17 cellular contexts compared by ENCODE assay signal in the genomic region with DNA sequence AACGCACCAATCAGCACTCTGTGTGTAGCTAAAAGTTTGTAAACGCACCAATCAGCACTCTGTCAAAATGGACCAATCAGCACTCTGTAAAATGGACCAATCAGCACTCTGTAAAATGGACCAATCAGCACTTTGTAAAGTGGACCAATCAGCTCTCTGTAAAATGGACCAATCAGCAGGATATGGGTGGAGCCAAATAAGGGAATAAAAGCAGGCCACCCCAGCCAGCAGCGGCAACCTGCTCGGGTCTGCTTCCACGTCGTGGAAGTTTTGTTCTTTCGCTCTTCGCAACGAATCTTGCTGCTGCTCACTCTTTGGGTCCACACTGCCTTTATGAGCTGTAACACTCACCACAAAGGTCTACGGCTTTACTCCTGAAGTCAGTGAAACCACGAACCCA. TPM values are rescaled to one million over a fixed set of nuclear protein-coding genes. Genes with fewer than 3 reads are reported as not detected.
DNase-seq lines count a peak whose midpoint lies in the region; ATAC-seq and TF ChIP-seq lines count a peak whose summit lies in the region.
"Not testable (repeated sequence)": the region's sequence is repeated elsewhere in the genome, so short reads cannot be mapped to it uniquely, and the experiment has no call there.
"Had no signal": no experiment of that assay in that cellular context is flagged by ENCODE, and none has a peak within 500 bp of the region (broad histone marks: within the 10 kb centered on the region; RNA-seq: fewer than 3 reads in every experiment).

No MANE protein-coding gene starts in this region.

- CTCF ChIA-PET in WTC11 (lab: Charles Lee), result not testable (repeated sequence)
- CTCF ChIA-PET in activated CD4-positive, alpha-beta memory T cell treated with anti-CD3 and anti-CD28 coated beads, Interleukin-2, amount 10 ng/mL, durations not matched to agents 7 days and 5 days (lab: Charles Lee), result interaction anchor here (1.3 to 3.6 kb wide), 2 partner anchors 20 to 289 kb away, joined by 4 to 19 read pairs; a partner anchor contains a TSS

- H3K4me1 Mint-ChIP-seq in WTC11 (peaks cover 11% of the 10 kb centered on the region), brain (peaks cover 58% of the 10 kb centered on the region)
- H3K4me1 Mint-ChIP-seq in activated CD4-positive, alpha-beta memory T cell treated with anti-CD3 and anti-CD28 coated beads, Interleukin-2, amount 10 ng/mL, durations not matched to agents 7 days and 5 days, result peaks cover 50% of the 10 kb centered on the region
- peaks cover 22 to 58% (median 40%) of the 10 kb centered on the region in 4 donors for H3K4me1 Mint-ChIP-seq in naive thymus-derived CD8-positive, alpha-beta T cell

- H3K27me3 Mint-ChIP-seq in WTC11 (ENCODE audit: low read depth), result peaks cover 27% of the 10 kb centered on the region
- not testable (repeated sequence) for H3K27me3 Mint-ChIP-seq in activated CD4-positive, alpha-beta memory T cell treated with anti-CD3 and anti-CD28 coated beads, Interleukin-2, amount 10 ng/mL, durations not matched to agents 7 days and 5 days; brain; naive thymus-derived CD8-positive, alpha-beta T cell

- not testable (repeated sequence) for H3K27ac Mint-ChIP-seq in WTC11
- peak overlapping the region; percentile 55 for H3K27ac Mint-ChIP-seq in activated CD4-positive, alpha-beta memory T cell treated with anti-CD3 and anti-CD28 coated beads, Interleukin-2, amount 10 ng/mL, durations not matched to agents 7 days and 5 days
- peak overlapping the region in 1 of 5 experiments; percentile 40 for H3K27ac Mint-ChIP-seq in brain
- H3K27ac Mint-ChIP-seq in naive thymus-derived CD8-positive, alpha-beta T cell, result peak overlapping the region in 9 of 10 donors; percentile 31 to 100 (median 90)

- H3K36me3 Mint-ChIP-seq in WTC11 (peaks cover 15% of the 10 kb centered on the region), brain (peaks cover 46% of the 10 kb centered on the region)
- peaks cover 84% of the 10 kb centered on the region for H3K36me3 Mint-ChIP-seq in activated CD4-positive, alpha-beta memory T cell treated with anti-CD3 and anti-CD28 coated beads, Interleukin-2, amount 10 ng/mL, durations not matched to agents 7 days and 5 days (ENCODE audit: low read depth)
- not testable (repeated sequence) for H3K36me3 Mint-ChIP-seq in naive thymus-derived CD8-positive, alpha-beta T cell

- H3K4me3 Mint-ChIP-seq in WTC11, result not testable (repeated sequence)
- H3K4me3 Mint-ChIP-seq in activated CD4-positive, alpha-beta memory T cell treated with anti-CD3 and anti-CD28 coated beads, Interleukin-2, amount 10 ng/mL, durations not matched to agents 7 days and 5 days, result peak overlapping the region; percentile 31
- peak overlapping the region in 4 of 5 experiments; percentile 18 to 65 (median 51) for H3K4me3 Mint-ChIP-seq in brain
- H3K4me3 Mint-ChIP-seq in naive thymus-derived CD8-positive, alpha-beta T cell, result peak overlapping the region; percentile 52 to 99 (median 77)

- peak overlapping the region; percentile 2 for H3K27ac ChIP-seq in KOPT-K1 (ENCODE audit: low read depth, low read length, poor library complexity, severe bottlenecking)

- DNase-seq in CD1c-positive myeloid dendritic cell (ENCODE audit: extremely low spot score), result peak; percentile 17
- DNase-seq in WTC11 (ENCODE audit: low spot score), result not testable (repeated sequence)
- DNase-seq in activated CD4-positive, alpha-beta memory T cell treated with anti-CD3 and anti-CD28 coated beads, Interleukin-2, amount 10 ng/mL, durations not matched to agents 7 days and 5 days, result peak; percentile 33
- peak; percentile 14 for DNase-seq in activated naive CD4-positive, alpha-beta T cell treated with Interleukin-2 at 50 U/mL for 16 hours
- DNase-seq in naive thymus-derived CD8-positive, alpha-beta T cell, result peak; percentile 13 to 82 (median 48)
- peak; percentile 43 for DNase-seq in stimulated activated CD4-positive, alpha-beta T cell treated with anti-CD3 and anti-CD28 coated beads, Interleukin-4, amount 100 ng/mL, for 24 hours

- TF ChIP-seq CTCF in WTC11 (IDR thresholded peaks at IDR 0.05); brain (conservative IDR thresholded peaks at IDR 0.05): not testable (repeated sequence)

- H3K9me3 Mint-ChIP-seq in WTC11, result peaks cover 22% of the 10 kb centered on the region
- peaks cover 12% of the 10 kb centered on the region for H3K9me3 Mint-ChIP-seq in activated CD4-positive, alpha-beta memory T cell treated with anti-CD3 and anti-CD28 coated beads, Interleukin-2, amount 10 ng/mL, durations not matched to agents 7 days and 5 days
- not testable (repeated sequence) for H3K9me3 Mint-ChIP-seq in brain; naive thymus-derived CD8-positive, alpha-beta T cell

- not testable (repeated sequence) for H3K36me3 ChIP-seq in KOPT-K1 (ENCODE audit: insufficient read depth, low read length)

- ATAC-seq in WTC11; naive thymus-derived CD8-positive, alpha-beta T cell: not testable (repeated sequence)

- H3K9me3 ChIP-seq in KOPT-K1 (ENCODE audit: insufficient read depth, low read length, poor library complexity, severe bottlenecking), result not testable (repeated sequence)

- POLR2A ChIA-PET in WTC11 (lab: Charles Lee), result interaction anchor here (0.6 kb wide), 1 partner anchor 675 kb away, joined by 3 read pairs; no protein-coding TSS in a partner anchor
- POLR2A ChIA-PET in activated CD4-positive, alpha-beta memory T cell treated with anti-CD3 and anti-CD28 coated beads, Interleukin-2, amount 10 ng/mL, durations not matched to agents 7 days and 5 days (lab: Charles Lee), result interaction anchor here (1.7 to 3.1 kb wide), 2 partner anchors 20 to 289 kb away, joined by 11 to 18 read pairs; a partner anchor contains a TSS
- POLR2A ChIA-PET in naive thymus-derived CD8-positive, alpha-beta T cell (lab: Charles Lee), result interaction anchor here (2.0 to 4.7 kb wide), 3 partner anchors 9 to 161 kb away, joined by 8 to 70 read pairs (median 13); a partner anchor contains a TSS

TF ChIP-seq in WTC11, 78 proteins besides CTCF, POLR2A, EP300 and RAD21:
- peak; percentile 30; the same call in 1 of the 2 replicates for TF ChIP-seq NFYB (CRISPR knock-in tag; conservative IDR thresholded peaks at IDR 0.05; ENCODE audit: low read depth)

RNA-seq across cellular contexts. Expression of a gene that starts 2.1 kb away (rescaled TPM):
- 1.7 to 2.0 TPM (median 1.8 TPM) in 3 replicates for total RNA-seq in WTC11 (2021)
- 10 to 100 TPM; 44.0 to 45.1 TPM for total RNA-seq in activated CD4-positive, alpha-beta memory T cell treated with anti-CD3 and anti-CD28 coated beads, Interleukin-2, amount 10 ng/mL, durations not matched to agents 7 days and 5 days
- 4.1 TPM for polyA plus RNA-seq in brain (ENCODE audit: insufficient read depth, low read depth, low replicate concordance)
- 10 to 100 TPM; 22.0 to 23.4 TPM for total RNA-seq in naive thymus-derived CD8-positive, alpha-beta T cell
- 10 to 100 TPM in 2 of 3 donors, 1 to 10 TPM in 1; 9.0 to 10.6 (median 10.3) TPM for polyA plus RNA-seq in naive thymus-derived CD8-positive, alpha-beta T cell

RNA-seq across cellular contexts. Expression of a gene that starts 19.9 kb away (rescaled TPM):
- 1.5 to 2.0 TPM (median 1.5 TPM) in 3 replicates for total RNA-seq in WTC11 (2021)
- total RNA-seq in activated CD4-positive, alpha-beta memory T cell treated with anti-CD3 and anti-CD28 coated beads, Interleukin-2, amount 10 ng/mL, durations not matched to agents 7 days and 5 days, result 10 to 100 TPM; 69.8 to 71.6 TPM
- polyA plus RNA-seq in brain (ENCODE audit: insufficient read depth, low read depth, low replicate concordance), result 15.9 TPM
- 1 to 10 TPM; 2.9 to 3.7 TPM for total RNA-seq in naive thymus-derived CD8-positive, alpha-beta T cell
- 1 to 10 TPM; 1.0 to 6.9 (median 2.9) TPM for polyA plus RNA-seq in naive thymus-derived CD8-positive, alpha-beta T cell

RNA-seq across cellular contexts. Expression of a gene that starts 34.4 kb away (rescaled TPM):
- not detected in 3 replicates for total RNA-seq in WTC11 (2021)
- under 1 TPM in 1 of 2 experiments, not detected in 1; 0.15 TPM for total RNA-seq in activated CD4-positive, alpha-beta memory T cell treated with anti-CD3 and anti-CD28 coated beads, Interleukin-2, amount 10 ng/mL, durations not matched to agents 7 days and 5 days
- polyA plus RNA-seq in brain (ENCODE audit: insufficient read depth, low read depth, low replicate concordance), result not detected
- not detected for total RNA-seq in naive thymus-derived CD8-positive, alpha-beta T cell
- not detected for polyA plus RNA-seq in naive thymus-derived CD8-positive, alpha-beta T cell
- total RNA-seq: activated naive CD4-positive, alpha-beta T cell treated with anti-CD3 and anti-CD28 coated beads, Interleukin-2, amount 50 U/mL, for 72 hours; Caco-2; dermis blood vessel endothelial cell; gastrocnemius medialis; LHCN-M2; mucosa of gallbladder; prostate gland; subcutaneous adipose tissue had no signal
- polyA plus RNA-seq: lung had no signal

Comparison
In these comparisons a context has a peak if more than half of its experiments do, and no peak if none do; other contexts are left out.
1. RNA of a gene that starts 19.9 kb away (total RNA-seq): 69.8 to 71.6 TPM in activated CD4-positive, alpha-beta memory T cell treated with anti-CD3 and anti-CD28 coated beads, Interleukin-2, amount 10 ng/mL, durations not matched to agents 7 days and 5 days; 2.9 to 3.7 TPM in naive thymus-derived CD8-positive, alpha-beta T cell and 1.5 to 2.0 TPM in WTC11; every median in the first group is over 10 times any median in the second.